In the genomic region with DNA sequence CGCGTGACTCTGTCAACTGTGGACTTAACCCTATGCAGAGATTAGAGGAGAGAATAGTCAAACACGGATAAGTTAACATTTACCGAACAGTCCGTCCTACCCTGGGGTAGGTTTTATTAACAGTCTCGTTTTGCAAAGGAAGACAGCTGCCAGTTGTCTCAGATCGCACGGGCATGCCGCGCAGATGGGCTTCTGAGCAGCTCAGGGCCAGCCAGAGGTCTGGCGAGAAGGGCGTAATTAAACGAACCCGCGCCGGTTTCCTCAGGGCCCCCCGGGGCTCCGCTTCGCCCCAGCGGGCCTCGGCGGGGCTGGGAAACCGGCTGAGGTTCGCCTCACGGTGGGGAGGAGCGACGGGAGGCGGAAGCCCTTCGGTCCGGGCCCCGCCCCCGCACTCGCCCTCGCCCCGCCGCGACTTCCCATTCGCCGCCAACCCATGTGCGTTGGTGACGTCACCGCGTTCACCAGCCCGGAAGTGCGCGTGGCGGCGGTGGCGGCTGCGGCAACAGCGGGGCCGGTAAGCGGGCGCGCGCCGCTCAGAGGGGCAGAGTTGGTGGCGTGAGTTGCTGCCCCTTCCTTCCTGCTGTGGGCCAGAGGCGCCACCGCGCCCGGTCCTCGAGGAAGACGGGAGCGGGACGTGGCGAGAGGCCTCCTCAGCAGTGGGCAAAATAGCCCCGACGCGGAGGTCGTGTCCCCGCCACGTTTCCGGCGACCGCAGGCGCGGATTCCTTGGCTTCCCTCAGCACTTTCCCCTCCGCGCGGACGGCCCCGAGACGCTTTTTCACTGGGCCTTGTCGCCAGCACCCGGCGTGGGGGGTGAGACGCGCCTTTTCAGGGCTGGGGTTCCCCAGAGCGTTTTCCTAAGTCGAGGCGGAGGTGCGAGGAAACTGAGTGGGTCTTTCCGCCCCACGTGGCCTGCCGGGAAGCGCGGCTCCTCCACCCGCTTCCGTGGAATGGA, we compare ENCODE assay signal across 1 cellular context.
TF ChIP-seq lines count a peak whose summit lies in the region.

A gene (plus strand): TSS at position 464 of the 955 bp plus-strand sequence. CDS start 2,101 bp downstream, outside the sequence.

TF ChIP-seq in A549, 52 proteins besides CTCF, POLR2A, EP300 and RAD21 (continued from another document):
- TF ChIP-seq, protein P1, sequence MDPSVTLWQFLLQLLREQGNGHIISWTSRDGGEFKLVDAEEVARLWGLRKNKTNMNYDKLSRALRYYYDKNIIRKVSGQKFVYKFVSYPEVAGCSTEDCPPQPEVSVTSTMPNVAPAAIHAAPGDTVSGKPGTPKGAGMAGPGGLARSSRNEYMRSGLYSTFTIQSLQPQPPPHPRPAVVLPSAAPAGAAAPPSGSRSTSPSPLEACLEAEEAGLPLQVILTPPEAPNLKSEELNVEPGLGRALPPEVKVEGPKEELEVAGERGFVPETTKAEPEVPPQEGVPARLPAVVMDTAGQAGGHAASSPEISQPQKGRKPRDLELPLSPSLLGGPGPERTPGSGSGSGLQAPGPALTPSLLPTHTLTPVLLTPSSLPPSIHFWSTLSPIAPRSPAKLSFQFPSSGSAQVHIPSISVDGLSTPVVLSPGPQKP (IDR thresholded peaks at IDR 0.05; ENCODE audit: low read depth, low read length), result no peak
- TF ChIP-seq, protein P2, sequence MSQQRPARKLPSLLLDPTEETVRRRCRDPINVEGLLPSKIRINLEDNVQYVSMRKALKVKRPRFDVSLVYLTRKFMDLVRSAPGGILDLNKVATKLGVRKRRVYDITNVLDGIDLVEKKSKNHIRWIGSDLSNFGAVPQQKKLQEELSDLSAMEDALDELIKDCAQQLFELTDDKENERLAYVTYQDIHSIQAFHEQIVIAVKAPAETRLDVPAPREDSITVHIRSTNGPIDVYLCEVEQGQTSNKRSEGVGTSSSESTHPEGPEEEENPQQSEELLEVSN (IDR thresholded peaks at IDR 0.05; ENCODE audit: borderline replicate concordance, low read depth), result peak; percentile 79
- TF ChIP-seq ZSCAN20 (CRISPR knock-in tag; IDR thresholded peaks at IDR 0.05), result no peak
- TF ChIP-seq TP53 (CRISPR knock-in tag; IDR thresholded peaks at IDR 0.05), result no peak
- TF ChIP-seq, protein P3, sequence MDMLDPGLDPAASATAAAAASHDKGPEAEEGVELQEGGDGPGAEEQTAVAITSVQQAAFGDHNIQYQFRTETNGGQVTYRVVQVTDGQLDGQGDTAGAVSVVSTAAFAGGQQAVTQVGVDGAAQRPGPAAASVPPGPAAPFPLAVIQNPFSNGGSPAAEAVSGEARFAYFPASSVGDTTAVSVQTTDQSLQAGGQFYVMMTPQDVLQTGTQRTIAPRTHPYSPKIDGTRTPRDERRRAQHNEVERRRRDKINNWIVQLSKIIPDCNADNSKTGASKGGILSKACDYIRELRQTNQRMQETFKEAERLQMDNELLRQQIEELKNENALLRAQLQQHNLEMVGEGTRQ (IDR thresholded peaks at IDR 0.05), result peak; percentile 70
- TF ChIP-seq CEBPB (IDR thresholded peaks at IDR 0.05), result no peak
- TF ChIP-seq, protein P4, sequence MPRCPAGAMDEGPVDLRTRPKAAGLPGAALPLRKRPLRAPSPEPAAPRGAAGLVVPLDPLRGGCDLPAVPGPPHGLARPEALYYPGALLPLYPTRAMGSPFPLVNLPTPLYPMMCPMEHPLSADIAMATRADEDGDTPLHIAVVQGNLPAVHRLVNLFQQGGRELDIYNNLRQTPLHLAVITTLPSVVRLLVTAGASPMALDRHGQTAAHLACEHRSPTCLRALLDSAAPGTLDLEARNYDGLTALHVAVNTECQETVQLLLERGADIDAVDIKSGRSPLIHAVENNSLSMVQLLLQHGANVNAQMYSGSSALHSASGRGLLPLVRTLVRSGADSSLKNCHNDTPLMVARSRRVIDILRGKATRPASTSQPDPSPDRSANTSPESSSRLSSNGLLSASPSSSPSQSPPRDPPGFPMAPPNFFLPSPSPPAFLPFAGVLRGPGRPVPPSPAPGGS (IDR thresholded peaks at IDR 0.05), result peak; percentile 82; the same call in 2 of the 3 replicates
- TF ChIP-seq, protein P5, sequence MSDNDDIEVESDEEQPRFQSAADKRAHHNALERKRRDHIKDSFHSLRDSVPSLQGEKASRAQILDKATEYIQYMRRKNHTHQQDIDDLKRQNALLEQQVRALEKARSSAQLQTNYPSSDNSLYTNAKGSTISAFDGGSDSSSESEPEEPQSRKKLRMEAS (IDR thresholded peaks at IDR 0.05), result peak; percentile 93
- no peak for TF ChIP-seq CHD2 (IDR thresholded peaks at IDR 0.05; ENCODE audit: low read length, partially characterized antibody)
- TF ChIP-seq TFCP2L1 (CRISPR knock-in tag; IDR thresholded peaks at IDR 0.05), result no peak
- TF ChIP-seq, protein P6, sequence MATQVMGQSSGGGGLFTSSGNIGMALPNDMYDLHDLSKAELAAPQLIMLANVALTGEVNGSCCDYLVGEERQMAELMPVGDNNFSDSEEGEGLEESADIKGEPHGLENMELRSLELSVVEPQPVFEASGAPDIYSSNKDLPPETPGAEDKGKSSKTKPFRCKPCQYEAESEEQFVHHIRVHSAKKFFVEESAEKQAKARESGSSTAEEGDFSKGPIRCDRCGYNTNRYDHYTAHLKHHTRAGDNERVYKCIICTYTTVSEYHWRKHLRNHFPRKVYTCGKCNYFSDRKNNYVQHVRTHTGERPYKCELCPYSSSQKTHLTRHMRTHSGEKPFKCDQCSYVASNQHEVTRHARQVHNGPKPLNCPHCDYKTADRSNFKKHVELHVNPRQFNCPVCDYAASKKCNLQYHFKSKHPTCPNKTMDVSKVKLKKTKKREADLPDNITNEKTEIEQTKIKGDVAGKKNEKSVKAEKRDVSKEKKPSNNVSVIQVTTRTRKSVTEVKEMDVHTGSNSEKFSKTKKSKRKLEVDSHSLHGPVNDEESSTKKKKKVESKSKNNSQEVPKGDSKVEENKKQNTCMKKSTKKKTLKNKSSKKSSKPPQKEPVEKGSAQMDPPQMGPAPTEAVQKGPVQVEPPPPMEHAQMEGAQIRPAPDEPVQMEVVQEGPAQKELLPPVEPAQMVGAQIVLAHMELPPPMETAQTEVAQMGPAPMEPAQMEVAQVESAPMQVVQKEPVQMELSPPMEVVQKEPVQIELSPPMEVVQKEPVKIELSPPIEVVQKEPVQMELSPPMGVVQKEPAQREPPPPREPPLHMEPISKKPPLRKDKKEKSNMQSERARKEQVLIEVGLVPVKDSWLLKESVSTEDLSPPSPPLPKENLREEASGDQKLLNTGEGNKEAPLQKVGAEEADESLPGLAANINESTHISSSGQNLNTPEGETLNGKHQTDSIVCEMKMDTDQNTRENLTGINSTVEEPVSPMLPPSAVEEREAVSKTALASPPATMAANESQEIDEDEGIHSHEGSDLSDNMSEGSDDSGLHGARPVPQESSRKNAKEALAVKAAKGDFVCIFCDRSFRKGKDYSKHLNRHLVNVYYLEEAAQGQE (IDR thresholded peaks at IDR 0.05), result no peak
- TF ChIP-seq RNF2 (IDR thresholded peaks at IDR 0.05; ENCODE audit: borderline replicate concordance, low read depth), result no peak
